Comparison of ENCODE assay signal across 1 cellular context in genomic region chr2:145323512-145323911, GRCh38.
TF ChIP-seq lines count a peak whose summit lies in the region.

No MANE protein-coding gene starts in this region.

TF ChIP-seq in HCT116, 20 proteins besides CTCF, POLR2A, EP300 and RAD21 (continued from another document):
- TF ChIP-seq REST (IDR thresholded peaks at IDR 0.05; ENCODE audit: low read depth), result no peak
